In the genomic region with DNA sequence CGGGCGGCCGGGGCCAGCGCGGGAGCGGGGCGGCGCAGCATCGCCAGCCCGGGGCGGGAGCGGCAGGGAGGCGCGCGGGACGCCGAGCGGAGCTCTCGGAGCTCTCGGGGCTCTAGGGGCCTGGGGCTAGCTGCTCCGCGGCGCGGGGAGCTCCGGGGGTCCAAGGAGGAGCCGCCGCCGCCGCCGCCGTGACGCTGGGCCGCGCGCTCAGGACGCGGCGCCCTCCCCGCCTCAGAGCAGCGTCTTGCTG, we compare ENCODE assay signal across 8 cellular contexts. TPM values are rescaled to one million over a fixed set of nuclear protein-coding genes. Genes with fewer than 3 reads are reported as not detected.
DNase-seq lines count a peak whose midpoint lies in the region; ATAC-seq and TF ChIP-seq lines count a peak whose summit lies in the region.

No MANE protein-coding gene starts in this region.

- peak overlapping the region in 1 of 10 donors; percentile 64 for H3K27ac Mint-ChIP-seq in naive thymus-derived CD8-positive, alpha-beta T cell

- no peaks in the 10 kb centered on the region for H3K36me3 Mint-ChIP-seq in naive thymus-derived CD8-positive, alpha-beta T cell

- H3K4me3 ChIP-seq in choroid plexus epithelial cell (ENCODE audit: low read depth, low read length), result peak overlapping the region; percentile 84

- no peak for TF ChIP-seq CTCF in choroid plexus epithelial cell (conservative IDR thresholded peaks at IDR 0.05; ENCODE audit: low read depth, low read length)

- H3K4me3 Mint-ChIP-seq in naive thymus-derived CD8-positive, alpha-beta T cell, result peak overlapping the region in 8 of 10 donors; percentile 50 to 79 (median 60)

- ATAC-seq in GM19397 (IDR thresholded peaks at IDR 0.05; ENCODE audit: unreplicated experiment) (peak; percentile 22), HG03571 (IDR thresholded peaks at IDR 0.05; ENCODE audit: unreplicated experiment) (peak; percentile 12)
- peak in 1 of 2 donors; percentile 31 for ATAC-seq in naive thymus-derived CD8-positive, alpha-beta T cell

- H3K4me1 Mint-ChIP-seq in naive thymus-derived CD8-positive, alpha-beta T cell, result peaks cover 13 to 65% (median 48%) of the 10 kb centered on the region in 4 donors

- POLR2A ChIA-PET in naive thymus-derived CD8-positive, alpha-beta T cell (lab: Charles Lee), result interaction anchor here (0.6 to 1.0 kb wide), 3 partner anchors 90 to 172 kb away, joined by 3 read pairs; partner anchors contain the start of gene PIK3CD

- DNase-seq in choroid plexus epithelial cell (ENCODE audit: low read depth) (no peak), SIG-M5 (lab: John Stamatoyannopoulos, UW) (no peak), RKO (ENCODE audit: low spot score) (no peak), globus pallidus (ENCODE audit: low spot score) (no peak), NCI-H1417 (lab: John Stamatoyannopoulos, UW) (no peak)
- DNase-seq in naive thymus-derived CD8-positive, alpha-beta T cell, result no peak

- no peaks in the 10 kb centered on the region for H3K9me3 Mint-ChIP-seq in naive thymus-derived CD8-positive, alpha-beta T cell

- H3K27me3 Mint-ChIP-seq in naive thymus-derived CD8-positive, alpha-beta T cell, result no peaks in the 10 kb centered on the region

RNA-seq across cellular contexts. Expression of gene CLSTN1, which starts 0.1 kb away (rescaled TPM):
- 10 to 100 TPM; 62.9 to 63.1 TPM for total RNA-seq in naive thymus-derived CD8-positive, alpha-beta T cell
- 10 to 100 TPM; 10.7 to 32.3 (median 12.9) TPM for polyA plus RNA-seq in naive thymus-derived CD8-positive, alpha-beta T cell
